Comparison of ENCODE assay signal across 22 cellular contexts in the genomic region with DNA sequence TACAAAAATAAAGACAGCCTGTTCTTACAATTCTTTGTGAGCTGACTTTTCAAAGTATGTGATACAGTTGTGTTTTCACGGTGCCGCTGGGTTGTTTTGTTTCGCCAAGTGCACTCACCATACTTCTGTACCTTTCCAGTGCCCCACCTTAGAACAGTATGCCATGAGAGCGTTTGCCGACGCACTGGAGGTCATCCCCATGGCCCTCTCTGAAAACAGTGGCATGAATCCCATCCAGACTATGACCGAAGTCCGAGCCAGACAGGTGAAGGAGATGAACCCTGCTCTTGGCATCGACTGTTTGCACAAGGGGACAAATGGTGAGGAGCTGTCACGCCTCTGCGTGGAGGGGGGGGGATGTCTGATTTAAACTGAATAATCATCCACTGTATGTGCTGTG.
"Had no signal": no experiment of that assay in that cellular context is flagged by ENCODE, and none has a peak within 500 bp of the region (broad histone marks: within the 10 kb centered on the region; RNA-seq: fewer than 3 reads in every experiment).

No MANE protein-coding gene starts in this region.

- DNase-seq: effector memory CD8-positive, alpha-beta T cell; glutamatergic neuron; kidney; left ventricle myocardium superior; mesendoderm; naive B cell; nephron progenitor cell; psoas muscle; retina; sigmoid colon; stimulated activated CD4-positive, alpha-beta T cell treated with anti-CD3 and anti-CD28 coated beads, Interleukin-2, amount 100 ng/mL, for 24 hours; stimulated activated naive CD4-positive, alpha-beta T cell; stomach; upper lobe of left lung; uterus had no signal

- H3K27ac ChIP-seq: epithelial cell of prostate, esophagus muscularis mucosa, gastroesophageal sphincter, hepatocyte, neutrophil, sigmoid colon, skin epidermis, stomach, upper lobe of left lung, uterus had no signal

- H3K4me1 ChIP-seq: esophagus muscularis mucosa, gastroesophageal sphincter, sigmoid colon, uterus had no signal

- H2AFZ ChIP-seq: hepatocyte had no signal

- H3K27me3 ChIP-seq: esophagus muscularis mucosa, gastroesophageal sphincter, hepatocyte, neutrophil, sigmoid colon, stomach, upper lobe of left lung, uterus had no signal

- H3K36me3 ChIP-seq: uterus had no signal

- H3K9me3 ChIP-seq: esophagus muscularis mucosa, gastroesophageal sphincter, psoas muscle, sigmoid colon, stomach, upper lobe of left lung, uterus had no signal

- FAIRE-seq: colon, kidney had no signal

- ATAC-seq: effector memory CD8-positive, alpha-beta T cell; gastroesophageal sphincter had no signal

- H3K4me2 ChIP-seq: hepatocyte had no signal

- H3K4me3 ChIP-seq: esophagus muscularis mucosa, gastroesophageal sphincter, hepatocyte, psoas muscle, sigmoid colon, skin epidermis, stomach, upper lobe of left lung, uterus had no signal
